8 cellular contexts compared by ENCODE assay signal in the genomic region with DNA sequence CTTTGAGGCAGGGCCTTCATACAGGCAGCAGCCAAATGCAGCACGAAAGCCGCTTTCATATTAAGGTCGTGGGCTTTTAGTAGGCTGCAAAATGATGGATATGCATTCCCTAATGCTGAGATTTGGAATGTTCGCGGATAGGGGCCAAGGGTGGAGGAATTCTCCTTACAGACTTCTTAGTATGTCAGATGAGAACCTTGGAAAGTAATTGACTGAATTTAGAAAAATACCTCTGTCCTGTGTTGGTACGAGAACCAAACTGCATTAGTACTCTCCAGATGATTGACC. TPM values are rescaled to one million over a fixed set of nuclear protein-coding genes. Genes with fewer than 3 reads are reported as not detected.
DNase-seq lines count a peak whose midpoint lies in the region; ATAC-seq and TF ChIP-seq lines count a peak whose summit lies in the region.

No MANE protein-coding gene starts in this region.

- H3K27me3 ChIP-seq in sigmoid colon = no peaks in the 10 kb centered on the region

- TF ChIP-seq EP300 in sigmoid colon (IDR thresholded peaks at IDR 0.05) = no peak

- H3K4me1 Mint-ChIP-seq in T-cell = peaks cover 59 to 63% (median 60%) of the 10 kb centered on the region in 3 donors

- CTCF ChIA-PET in T-cell (lab: Charles Lee) = interaction anchor here in 1 of 2 donors (0.7 to 2.0 kb wide), 3 partner anchors 8 to 1083 kb away, joined by 3 to 10 read pairs (median 3); a partner anchor contains a TSS

- intact Hi-C loops in sigmoid colon (cut with DNase I) = loop anchor here (5.0 to 10.0 kb wide), 6 partner anchors 38 to 810 kb away; a partner anchor contains a TSS

- H3K4me1 ChIP-seq in sigmoid colon = peaks cover 0 to 61% (median 49%) of the 10 kb centered on the region in 4 donors

- peak overlapping the region; percentile 77 to 87 (median 86) for H3K4me3 Mint-ChIP-seq in T-cell

- no peaks in the 10 kb centered on the region for H3K9me3 ChIP-seq in sigmoid colon

- WGBS in sigmoid colon, 2 donors = 6 to 22% methylated on average over 6 of the region's 6 CpGs

- no peak for TF ChIP-seq CTCF in sigmoid colon (IDR thresholded peaks at IDR 0.05)

- no peaks in the 10 kb centered on the region for H3K27me3 Mint-ChIP-seq in T-cell

- H3K4me3 ChIP-seq in GM08714 (ENCODE audit: low read length) = peak overlapping the region; percentile 94
- peak overlapping the region; percentile 63 to 87 (median 80) for H3K4me3 ChIP-seq in sigmoid colon

- no peaks in the 10 kb centered on the region for H3K36me3 ChIP-seq in sigmoid colon

- peak overlapping the region; percentile 87 to 94 (median 93) for H3K27ac ChIP-seq in sigmoid colon

- peak overlapping the region; percentile 67 to 87 for H3K27ac Mint-ChIP-seq in T-cell

- DNase-seq in T-cell (no peak), fibroblast of peridontal ligament (ENCODE audit: extremely low read depth) (peak; percentile 34), sigmoid colon (no peak), NCI-H526 treated with DMSO at 0.1 percent for 48 hours (lab: John Stamatoyannopoulos, UW) (no peak), NCI-H146 treated with DMSO at 0.1 percent for 48 hours (lab: John Stamatoyannopoulos, UW; ENCODE audit: unreplicated experiment) (no peak), glomerular visceral epithelial cell (ENCODE audit: extremely low spot score) (no peak), NCI-H1694 treated with DMSO at 0.1 percent for 48 hours (lab: John Stamatoyannopoulos, UW) (no peak)

- no peak for TF ChIP-seq POLR2A in sigmoid colon (IDR thresholded peaks at IDR 0.05)

- H3K9me3 Mint-ChIP-seq in T-cell = no peaks in the 10 kb centered on the region

- H3K36me3 Mint-ChIP-seq in T-cell = peaks cover 9% of the 10 kb centered on the region

- POLR2A ChIA-PET in T-cell (lab: Charles Lee) = interaction anchor here (0.6 kb wide), 4 partner anchors 15 to 385 kb away, joined by 3 to 6 read pairs (median 4); no protein-coding TSS in a partner anchor

- ATAC-seq in T-cell (replicated peaks in 1 of 4) = no peak

RNA-seq across cellular contexts. Expression of a gene that starts 1.1 kb away (rescaled TPM):
- total RNA-seq in T-cell = 10 to 100 TPM; 28.8 to 38.6 (median 32.6) TPM
- 10 to 100 TPM; 35.3 to 41.8 (median 40.0) TPM for total RNA-seq in sigmoid colon
- polyA plus RNA-seq in sigmoid colon = 10 to 100 TPM in 2 of 3 donors, 1 to 10 TPM in 1; 9.7 to 12.0 (median 10.2) TPM
